In the genomic region with DNA sequence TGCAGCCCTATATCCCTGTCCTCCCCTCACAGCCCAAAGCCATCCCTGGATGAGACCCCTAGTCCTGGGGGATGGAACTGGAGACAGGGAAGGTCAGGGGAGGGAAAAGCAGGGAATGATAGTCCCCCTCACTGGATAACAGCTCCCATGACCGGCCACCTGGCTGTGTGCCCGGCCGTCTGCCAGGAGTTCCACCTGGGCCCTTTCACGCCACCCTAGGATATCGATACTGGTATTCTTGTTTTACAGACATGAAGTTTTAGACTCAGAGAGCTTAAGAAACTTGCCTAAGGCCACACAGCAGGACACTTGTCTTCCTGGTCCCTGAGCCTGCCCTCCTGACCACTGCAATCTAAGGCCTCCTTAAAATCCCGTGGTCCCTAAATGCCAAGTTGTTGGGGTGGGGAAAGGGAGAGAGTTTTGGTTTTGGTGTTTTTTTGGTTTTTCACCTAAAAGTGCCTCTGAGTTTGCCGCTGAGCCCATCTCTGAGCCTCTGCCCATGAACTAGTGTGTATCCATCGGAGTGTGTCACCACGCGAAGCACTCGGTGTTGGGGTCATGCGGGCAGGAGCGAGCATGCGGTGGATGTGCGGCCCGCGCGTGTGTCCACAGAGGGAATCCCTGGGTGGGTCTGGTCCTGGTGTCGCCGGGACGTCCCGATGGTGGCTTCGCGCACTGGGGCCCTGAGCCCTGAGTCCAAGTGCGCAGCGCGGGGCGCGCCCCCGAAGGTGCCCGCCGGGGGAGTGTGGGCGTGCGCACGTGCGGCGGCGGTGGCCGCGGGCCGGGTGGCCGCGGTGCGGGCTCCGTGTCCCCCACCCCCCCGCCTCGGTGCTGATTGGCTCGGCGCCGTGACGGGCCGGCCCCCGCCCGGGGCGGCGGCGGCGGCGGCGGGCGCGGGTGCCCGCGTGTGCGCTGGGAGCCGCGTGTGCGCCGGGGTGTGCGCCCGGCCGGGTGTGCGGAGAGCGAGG, we compare ENCODE assay signal across 15 cellular contexts. TPM values are rescaled to one million over a fixed set of nuclear protein-coding genes. Genes with fewer than 3 reads are reported as not detected.
DNase-seq lines count a peak whose midpoint lies in the region; ATAC-seq, FAIRE-seq and TF ChIP-seq lines count a peak whose summit lies in the region.
"Had no signal": no experiment of that assay in that cellular context is flagged by ENCODE, and none has a peak within 500 bp of the region (broad histone marks: within the 10 kb centered on the region; RNA-seq: fewer than 3 reads in every experiment).

Gene EPHA8, plus strand, starts transcription at position 906 of the 968 bp plus-strand sequence. CDS start 147 bp downstream, outside the sequence.

- CTCF ChIA-PET in A549 (lab: Yijun Ruan, JAX) (no interaction called here), Calu3 (lab: Charles Lee) (no interaction called here)

- TF ChIP-seq EP300 in A549 (IDR thresholded peaks at IDR 0.05): no peak

- H3K9me3 Mint-ChIP-seq in Calu3 (ENCODE audit: low read depth, unreplicated experiment): no peaks in the 10 kb centered on the region
- H3K9me3 Mint-ChIP-seq in stimulated activated effector memory CD8-positive, alpha-beta T cell treated with anti-CD3 and anti-CD28 coated beads, Interleukin-12 subunit alpha, Interleukin-12 subunit beta, amount 100 ng/mL, for 72 hours: no peaks in the 10 kb centered on the region
- H3K9me3 Mint-ChIP-seq: HFFc6 had no signal

- peak within 1 kb of the TSS; percentile 65 for H3K4me2 ChIP-seq in A549

- H3K4me3 ChIP-seq in A549: peak within 1 kb of the TSS; percentile 27; the same call in 2 of the 3 replicates

- H3K4me3 Mint-ChIP-seq in Calu3 (ENCODE audit: low read depth, unreplicated experiment): peak within 1 kb of the TSS; percentile 36
- H3K4me3 Mint-ChIP-seq in stimulated activated effector memory CD8-positive, alpha-beta T cell treated with anti-CD3 and anti-CD28 coated beads, Interleukin-12 subunit alpha, Interleukin-12 subunit beta, amount 100 ng/mL, for 72 hours: no peak within 1 kb of the TSS
- H3K4me3 Mint-ChIP-seq: activated CD4-positive, alpha-beta T cell treated with anti-CD3 and anti-CD28 coated beads for 36 hours; HFFc6 had no signal

- peaks cover 6% of the 10 kb centered on the region for H3K36me3 Mint-ChIP-seq in Calu3 (ENCODE audit: insufficient read depth, unreplicated experiment)
- no peaks in the 10 kb centered on the region for H3K36me3 Mint-ChIP-seq in stimulated activated effector memory CD8-positive, alpha-beta T cell treated with anti-CD3 and anti-CD28 coated beads, Interleukin-12 subunit alpha, Interleukin-12 subunit beta, amount 100 ng/mL, for 72 hours

- FAIRE-seq in A549 (lab: Jason Lieb, UNC): no peak

- H3K27ac Mint-ChIP-seq in Calu3 (ENCODE audit: unreplicated experiment): no peak within 1 kb of the TSS
- no peak within 1 kb of the TSS for H3K27ac Mint-ChIP-seq in stimulated activated effector memory CD8-positive, alpha-beta T cell treated with anti-CD3 and anti-CD28 coated beads, Interleukin-12 subunit alpha, Interleukin-12 subunit beta, amount 100 ng/mL, for 72 hours
- H3K27ac Mint-ChIP-seq: activated CD4-positive, alpha-beta T cell treated with anti-CD3 and anti-CD28 coated beads for 36 hours; HFFc6 had no signal

- POLR2A ChIA-PET in A549 (lab: Yijun Ruan, JAX): no interaction called here

- no peaks in the 10 kb centered on the region for H3K9me3 ChIP-seq in A549

- TF ChIP-seq POLR2A in A549 (IDR thresholded peaks at IDR 0.05; ENCODE audit: low read length): no peak

- peaks cover 74% of the 10 kb centered on the region for H3K27me3 Mint-ChIP-seq in Calu3 (ENCODE audit: unreplicated experiment)

- no peaks in the 10 kb centered on the region for H3K4me1 ChIP-seq in A549

- DNase-seq in A549 (ENCODE audit: low read depth in 1 of 2, low spot score in 1 of 2): no peak
- DNase-seq in Calu3: no peak
- peak; percentile 61 for DNase-seq in left kidney (ENCODE audit: low read depth, low spot score)
- DNase-seq in activated effector memory CD4-positive, alpha-beta T cell treated with anti-CD3 and anti-CD28 coated beads, Interleukin-2, amount 50 U/mL, for 16 hours: no peak
- no peak for DNase-seq in stimulated activated effector memory CD8-positive, alpha-beta T cell treated with anti-CD3 and anti-CD28 coated beads, Interleukin-12 subunit alpha, Interleukin-12 subunit beta, amount 100 ng/mL, for 72 hours (ENCODE audit: low spot score in 2 of 2)
- DNase-seq in NCI-H510A treated with DMSO at 0.1 percent for 48 hours (lab: John Stamatoyannopoulos, UW): no peak
- no peak for DNase-seq in DMS153 (lab: John Stamatoyannopoulos, UW)
- DNase-seq: activated CD4-positive, alpha-beta T cell treated with anti-CD3 and anti-CD28 coated beads for 36 hours; activated effector memory CD4-positive, alpha-beta T cell treated with Interleukin-2 at 50 U/mL for 16 hours; HFFc6; Karpas-422; kidney glomerular epithelial cell; SIG-M5; stimulated activated CD4-positive, alpha-beta T cell treated with anti-CD3 and anti-CD28 coated beads, Interleukin-15, amount 100 ng/mL, for 24 hours had no signal

- no TSS peak for BruUV-seq in Calu3 (replicated peaks; lab: Mats Ljungman, UMichigan)

- no peak for ATAC-seq in A549
- no peak for ATAC-seq in stimulated activated effector memory CD8-positive, alpha-beta T cell treated with anti-CD3 and anti-CD28 coated beads, Interleukin-12 subunit alpha, Interleukin-12 subunit beta, amount 100 ng/mL, for 72 hours
- ATAC-seq: activated CD4-positive, alpha-beta T cell treated with anti-CD3 and anti-CD28 coated beads for 36 hours had no signal

- TF ChIP-seq CTCF in A549 (IDR thresholded peaks at IDR 0.05) (no peak), Calu3 (IDR thresholded peaks at IDR 0.05; ENCODE audit: unreplicated experiment) (no peak), VCaP (conservative IDR thresholded peaks at IDR 0.05) (no peak)

- no peak for TF ChIP-seq RAD21 in A549 (conservative IDR thresholded peaks at IDR 0.05 in 1 of 2, IDR thresholded peaks at IDR 0.05 in 1 of 2)

- 58% methylated on average over 11 of the region's 74 CpGs for WGBS in A549 (ENCODE audit: missing lambda C conversion rate)

- intact Hi-C loops in Calu3 (cut with micrococcal nuclease; ENCODE audit: unreplicated experiment): no loop called here

- no peaks in the 10 kb centered on the region for H3K4me1 Mint-ChIP-seq in Calu3 (ENCODE audit: low read depth, unreplicated experiment)
- H3K4me1 Mint-ChIP-seq in stimulated activated effector memory CD8-positive, alpha-beta T cell treated with anti-CD3 and anti-CD28 coated beads, Interleukin-12 subunit alpha, Interleukin-12 subunit beta, amount 100 ng/mL, for 72 hours: no peaks in the 10 kb centered on the region

- H3K27ac ChIP-seq in A549: no peak within 1 kb of the TSS
- peak within 1 kb of the TSS; percentile 54; the same call in 1 of the 2 replicates for H3K27ac ChIP-seq in VCaP

TF ChIP-seq in A549, 52 proteins besides CTCF, POLR2A, EP300 and RAD21:
- no peak for TF ChIP-seq TP53 (CRISPR knock-in tag; IDR thresholded peaks at IDR 0.05)
- no peak for TF ChIP-seq CHD2 (IDR thresholded peaks at IDR 0.05; ENCODE audit: low read length, partially characterized antibody)
- no peak for TF ChIP-seq JUNB (IDR thresholded peaks at IDR 0.05)
- TF ChIP-seq HOXB5 (CRISPR knock-in tag; IDR thresholded peaks at IDR 0.05): no peak
- no peak for TF ChIP-seq E2F6 (IDR thresholded peaks at IDR 0.05; ENCODE audit: borderline replicate concordance, low read depth)
- no peak for TF ChIP-seq KDM5A (IDR thresholded peaks at IDR 0.05)
- no peak for TF ChIP-seq EHMT2 (IDR thresholded peaks at IDR 0.05; ENCODE audit: low read depth)
- no peak for TF ChIP-seq PHF8 (IDR thresholded peaks at IDR 0.05; ENCODE audit: borderline replicate concordance, low read depth)
- TF ChIP-seq, protein P1, sequence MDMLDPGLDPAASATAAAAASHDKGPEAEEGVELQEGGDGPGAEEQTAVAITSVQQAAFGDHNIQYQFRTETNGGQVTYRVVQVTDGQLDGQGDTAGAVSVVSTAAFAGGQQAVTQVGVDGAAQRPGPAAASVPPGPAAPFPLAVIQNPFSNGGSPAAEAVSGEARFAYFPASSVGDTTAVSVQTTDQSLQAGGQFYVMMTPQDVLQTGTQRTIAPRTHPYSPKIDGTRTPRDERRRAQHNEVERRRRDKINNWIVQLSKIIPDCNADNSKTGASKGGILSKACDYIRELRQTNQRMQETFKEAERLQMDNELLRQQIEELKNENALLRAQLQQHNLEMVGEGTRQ (IDR thresholded peaks at IDR 0.05): no peak

RNA-seq across cellular contexts. Expression of gene EPHA8, which starts in this region (rescaled TPM):
- polyA plus RNA-seq in A549 (2011; rRNA removed) (not detected in 2 replicates), A549 (2017; fragmentation: RNase III; extraction: RNeasy Plus Mini Kit Qiagen cat#74134 plus additional on column Dnase treatment) (not detected in 3 replicates)
- 0.01 and 0.04 TPM in 2 replicates for polyA plus RNA-seq in A549 (2012; cell fraction: cytosol; rRNA removed)
- polyA plus RNA-seq in A549 (2012; cell fraction: nucleus; rRNA removed): 0.10 and 0.24 TPM in 2 replicates
- polyA minus RNA-seq in A549 (2011; rRNA and poly(A)+ RNA removed): not detected in 2 replicates
- total RNA-seq in Calu3 (2022): not detected in 2 replicates
- total RNA-seq: activated CD4-positive, alpha-beta T cell treated with anti-CD3 and anti-CD28 coated beads for 36 hours; HFFc6 had no signal
